28 cellular contexts compared by ENCODE assay signal in genomic region chr2:63880603-63881002, GRCh38. TPM values are rescaled to one million over a fixed set of nuclear protein-coding genes. Genes with fewer than 3 reads are reported as not detected.
A peak's percentile ranks its signal among the peaks of the same experiment; 100 is the strongest.
DNase-seq lines count a peak whose midpoint lies in the region; ATAC-seq, FAIRE-seq and TF ChIP-seq lines count a peak whose summit lies in the region.
"Had no signal": no experiment of that assay in that cellular context is flagged by ENCODE, and none has a peak within 500 bp of the region (broad histone marks: within the 10 kb centered on the region; RNA-seq: fewer than 3 reads in every experiment).

No MANE protein-coding gene starts in this region.

- no peak overlapping the region for H3K9ac ChIP-seq in astrocyte (ENCODE audit: low read length)

- H3K4me3 ChIP-seq in astrocyte (ENCODE audit: insufficient read depth, low read depth, low read length), result no peak overlapping the region
- H3K4me3 ChIP-seq: SJCRH30, thoracic aorta had no signal

- peak; percentile 5 to 34 (median 31) for DNase-seq in NCI-H1417 (lab: John Stamatoyannopoulos, UW)
- no peak for DNase-seq in NCI-H1417 treated with DMSO at 0.1 percent for 48 hours (lab: John Stamatoyannopoulos, UW)
- DNase-seq in CD4-positive, alpha-beta T cell, result no peak
- no peak for DNase-seq in astrocyte (ENCODE audit: low read depth)
- DNase-seq in naive thymus-derived CD8-positive, alpha-beta T cell, result no peak
- DNase-seq in SKM-1 (lab: John Stamatoyannopoulos, UW; ENCODE audit: unreplicated experiment), result no peak
- no peak for DNase-seq in LoVo (ENCODE audit: low spot score)
- DNase-seq: activated CD4-positive, alpha-beta T cell treated with anti-CD3 and anti-CD28 coated beads, Interleukin-2, amount 50 U/mL, for 1 hour; activated CD8-positive, alpha-beta memory T cell treated with anti-CD3 and anti-CD28 coated beads, Interleukin-2, amount 50 U/mL, for 4 hours; activated gamma-delta T cell; aorta; COR-L47; DND-41; foreskin keratinocyte; Karpas-422; left ventricle myocardium superior; NCI-H1092; NCI-H524 treated with DMSO at 0.1 percent for 48 hours; SJCRH30; stimulated activated CD4-positive, alpha-beta T cell treated with anti-CD3 and anti-CD28 coated beads, Interleukin-1b, Interleukin-23, amount 100 ng/mL, for 48 hours; stimulated activated naive CD4-positive, alpha-beta T cell had no signal

- H3K36me3 ChIP-seq in astrocyte (ENCODE audit: insufficient read depth, low read length), result peaks cover 11% of the 10 kb centered on the region

- no peaks in the 10 kb centered on the region for H3K4me1 ChIP-seq in astrocyte (ENCODE audit: insufficient read depth, low read length)
- H3K4me1 ChIP-seq: SJCRH30 had no signal

- H3K4me2 ChIP-seq in astrocyte (ENCODE audit: low read length), result no peak overlapping the region

- no peak for ATAC-seq in CD4-positive, alpha-beta T cell (ENCODE audit: poor library complexity)
- no peak for ATAC-seq in naive thymus-derived CD8-positive, alpha-beta T cell
- no peak for ATAC-seq in HG03432 (IDR thresholded peaks at IDR 0.05; ENCODE audit: unreplicated experiment)
- ATAC-seq: foreskin keratinocyte, left ventricle myocardium superior had no signal

- CTCF ChIA-PET in CD4-positive, alpha-beta T cell (lab: Charles Lee), result interaction anchor here (0.8 kb wide), 1 partner anchor 19 kb away, joined by 3 read pairs; no protein-coding TSS in a partner anchor

- peak overlapping the region; percentile 12 for H3K27ac Mint-ChIP-seq in CD4-positive, alpha-beta T cell
- H3K27ac Mint-ChIP-seq in astrocyte (ENCODE audit: unreplicated experiment), result peak overlapping the region; percentile 77
- H3K27ac Mint-ChIP-seq in naive thymus-derived CD8-positive, alpha-beta T cell, result peak overlapping the region in 9 of 10 donors; percentile 10 to 77 (median 61)
- H3K27ac Mint-ChIP-seq: T-helper 1 cell treated with Interleukin-12 subunit alpha and Interleukin-12 subunit beta and Interleukin-4 antibody, amounts not matched to agents 30 μg/mL and 1 μg/mL, for 36 hours had no signal

- no peak overlapping the region for H3K27ac ChIP-seq in CD4-positive, alpha-beta T cell (ENCODE audit: low read depth, low read length)
- no peak overlapping the region for H3K27ac ChIP-seq in astrocyte (ENCODE audit: low read depth, low read length)
- H3K27ac ChIP-seq: 22Rv1, foreskin keratinocyte, neutrophil, SJCRH30, thoracic aorta had no signal

- H3K27me3 ChIP-seq in CD4-positive, alpha-beta T cell (ENCODE audit: control insufficient read depth, insufficient read depth, low read length), result no peaks in the 10 kb centered on the region
- H3K27me3 ChIP-seq in astrocyte (ENCODE audit: insufficient read depth, low read length), result no peaks in the 10 kb centered on the region
- H3K27me3 ChIP-seq: foreskin keratinocyte, neutrophil, SJCRH30 had no signal

- no peaks in the 10 kb centered on the region for H3K9me3 ChIP-seq in CD4-positive, alpha-beta T cell (ENCODE audit: control insufficient read depth, low read length)
- H3K9me3 ChIP-seq in astrocyte (ENCODE audit: insufficient read depth, low read depth, low read length), result no peaks in the 10 kb centered on the region
- H3K9me3 ChIP-seq: neutrophil, SJCRH30, thoracic aorta had no signal

- POLR2A ChIA-PET in CD4-positive, alpha-beta T cell (lab: Charles Lee), result no interaction called here
- POLR2A ChIA-PET in naive thymus-derived CD8-positive, alpha-beta T cell (lab: Charles Lee), result interaction anchor here (0.6 kb wide), 1 partner anchor 12 kb away, joined by 3 read pairs; no protein-coding TSS in a partner anchor

- H3K4me1 Mint-ChIP-seq in CD4-positive, alpha-beta T cell (ENCODE audit: low read depth), result peaks cover 41% of the 10 kb centered on the region
- H3K4me1 Mint-ChIP-seq in astrocyte (ENCODE audit: low read depth, unreplicated experiment), result peaks cover 16% of the 10 kb centered on the region
- H3K4me1 Mint-ChIP-seq in naive thymus-derived CD8-positive, alpha-beta T cell, result peaks cover 20 to 54% (median 41%) of the 10 kb centered on the region in 4 donors

- no peaks in the 10 kb centered on the region for H3K9me3 Mint-ChIP-seq in CD4-positive, alpha-beta T cell
- no peaks in the 10 kb centered on the region for H3K9me3 Mint-ChIP-seq in astrocyte (ENCODE audit: unreplicated experiment)
- H3K9me3 Mint-ChIP-seq in naive thymus-derived CD8-positive, alpha-beta T cell, result no peaks in the 10 kb centered on the region
- H3K9me3 Mint-ChIP-seq: T-helper 1 cell treated with Interleukin-12 subunit alpha and Interleukin-12 subunit beta and Interleukin-4 antibody, amounts not matched to agents 30 μg/mL and 1 μg/mL, for 36 hours had no signal

- peaks cover 58% of the 10 kb centered on the region for H3K36me3 Mint-ChIP-seq in CD4-positive, alpha-beta T cell (ENCODE audit: low read depth)
- peaks cover 21% of the 10 kb centered on the region for H3K36me3 Mint-ChIP-seq in astrocyte (ENCODE audit: low read depth, unreplicated experiment)
- peaks cover 4 to 63% (median 15%) of the 10 kb centered on the region in 3 donors for H3K36me3 Mint-ChIP-seq in naive thymus-derived CD8-positive, alpha-beta T cell

- H3K79me2 ChIP-seq in astrocyte (ENCODE audit: insufficient read depth, low read length), result peaks cover 6% of the 10 kb centered on the region

- H4K20me1 ChIP-seq in astrocyte (ENCODE audit: insufficient read depth, low read length), result peaks cover 16% of the 10 kb centered on the region

- intact Hi-C loops in CD4-positive, alpha-beta T cell (cut with DNase I, micrococcal nuclease), result no loop called here

- H3K27me3 Mint-ChIP-seq in CD4-positive, alpha-beta T cell, result no peaks in the 10 kb centered on the region
- H3K27me3 Mint-ChIP-seq in astrocyte (ENCODE audit: low read depth, unreplicated experiment), result no peaks in the 10 kb centered on the region
- H3K27me3 Mint-ChIP-seq in naive thymus-derived CD8-positive, alpha-beta T cell, result no peaks in the 10 kb centered on the region

- H2AFZ ChIP-seq in astrocyte (ENCODE audit: low read depth, low read length), result no peak overlapping the region

- no peak for TF ChIP-seq CTCF in CD4-positive, alpha-beta T cell (IDR thresholded peaks at IDR 0.05)
- no peak for TF ChIP-seq CTCF in astrocyte (IDR thresholded peaks at IDR 0.05; ENCODE audit: insufficient read depth, low read depth, low read length)

- no peak overlapping the region for H3K4me3 Mint-ChIP-seq in CD4-positive, alpha-beta T cell
- no peak overlapping the region for H3K4me3 Mint-ChIP-seq in astrocyte (ENCODE audit: unreplicated experiment)
- H3K4me3 Mint-ChIP-seq in naive thymus-derived CD8-positive, alpha-beta T cell, result no peak overlapping the region
- H3K4me3 Mint-ChIP-seq: T-helper 1 cell treated with Interleukin-12 subunit alpha and Interleukin-12 subunit beta and Interleukin-4 antibody, amounts not matched to agents 30 μg/mL and 1 μg/mL, for 36 hours had no signal

- FAIRE-seq in astrocyte (lab: Jason Lieb, UNC), result no peak
- FAIRE-seq: GM12892, RCC 7860 had no signal

RNA-seq across cellular contexts. Expression of gene UGP2, which starts 38.9 kb away (rescaled TPM):
- 10 to 100 TPM; 47.1 to 53.2 TPM for total RNA-seq in CD4-positive, alpha-beta T cell
- 314 and 322 TPM in 2 replicates for total RNA-seq in astrocyte
- 10 to 100 TPM; 77.2 to 89.1 TPM for total RNA-seq in naive thymus-derived CD8-positive, alpha-beta T cell
- 100 to 1,000 TPM; 112 to 148 (median 135) TPM for polyA plus RNA-seq in naive thymus-derived CD8-positive, alpha-beta T cell

Comparison
In these comparisons a context has a peak if more than half of its experiments do, and no peak if none do; other contexts are left out.
1. DNase-seq: peak in NCI-H1417 (3 of 3); none in NCI-H1417 treated with DMSO at 0.1 percent for 48 hours (single experiment), CD4-positive, alpha-beta T cell (0 of 10), astrocyte (single experiment), naive thymus-derived CD8-positive, alpha-beta T cell (0 of 10), SKM-1 (single experiment) and LoVo (single experiment).
2. H3K27ac Mint-ChIP-seq: peak in every context shown above with its lines; median percentile 77 in astrocyte; 61 in naive thymus-derived CD8-positive, alpha-beta T cell; 12 in CD4-positive, alpha-beta T cell.